28 cellular contexts compared by ENCODE assay signal in the genomic region with DNA sequence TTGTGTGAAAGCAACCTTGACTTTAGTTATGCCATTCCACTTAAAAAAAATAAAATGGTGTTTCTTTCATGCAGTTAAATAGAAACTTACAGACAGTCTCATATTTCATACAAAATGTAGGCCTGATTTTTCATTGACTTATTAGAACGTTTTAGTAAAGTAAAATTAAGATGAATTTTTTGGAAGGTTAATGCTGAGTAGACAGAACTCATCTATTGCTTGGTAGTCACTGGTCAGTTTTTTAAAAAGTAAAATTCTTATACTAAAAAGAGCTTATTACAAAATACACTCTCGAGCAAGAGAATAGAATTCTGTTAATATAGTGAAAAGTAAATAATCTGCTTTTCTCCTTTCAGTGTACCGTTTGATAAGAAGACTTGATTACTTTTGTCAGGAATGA. TPM values are rescaled to one million over a fixed set of nuclear protein-coding genes. Genes with fewer than 3 reads are reported as not detected.
A peak's percentile ranks its signal among the peaks of the same experiment; 100 is the strongest.
DNase-seq lines count a peak whose midpoint lies in the region; ATAC-seq, FAIRE-seq and TF ChIP-seq lines count a peak whose summit lies in the region.
"Had no signal": no experiment of that assay in that cellular context is flagged by ENCODE, and none has a peak within 500 bp of the region (broad histone marks: within the 10 kb centered on the region; RNA-seq: fewer than 3 reads in every experiment).

No MANE protein-coding gene starts in this region.

- no peak for TF ChIP-seq RAD21 in A549 (conservative IDR thresholded peaks at IDR 0.05 in 1 of 2, IDR thresholded peaks at IDR 0.05 in 1 of 2)
- no peak for TF ChIP-seq RAD21 in IMR-90 (IDR thresholded peaks at IDR 0.05; ENCODE audit: low read length)

- H2BK15ac ChIP-seq in IMR-90 (ENCODE audit: low read depth, low read length), result no peak overlapping the region

- H3K27me3 Mint-ChIP-seq in activated T-helper 2 cell treated with anti-CD3 and anti-CD28 coated beads, Interferon-gamma antibody, Interleukin-2, Interleukin-4, amounts not matched to agents 10 μg/mL and 5 μg/mL and 100 μg/mL, durations not matched to agents 14 hours and 24 hours and 36 hours (ENCODE audit: low read depth), result peaks cover 8% of the 10 kb centered on the region

- no peak for ATAC-seq in A549
- ATAC-seq in IMR-90 (ENCODE audit: low read depth), result no peak
- no peak for ATAC-seq in HG03139 (IDR thresholded peaks at IDR 0.05; ENCODE audit: unreplicated experiment)
- ATAC-seq: GM12878 had no signal

- no peak for TF ChIP-seq POLR2A in A549 (IDR thresholded peaks at IDR 0.05; ENCODE audit: low read length)
- no peak for TF ChIP-seq POLR2A in IMR-90 (IDR thresholded peaks at IDR 0.05; ENCODE audit: low read depth, low read length)

- no peak overlapping the region for H3K4me3 Mint-ChIP-seq in activated T-helper 2 cell treated with anti-CD3 and anti-CD28 coated beads, Interferon-gamma antibody, Interleukin-2, Interleukin-4, amounts not matched to agents 10 μg/mL and 5 μg/mL and 100 μg/mL, durations not matched to agents 14 hours and 24 hours and 36 hours (ENCODE audit: low read depth)
- H3K4me3 Mint-ChIP-seq: CD14-positive monocyte; CD4-positive, alpha-beta memory T cell; CD4-positive, CD25-positive, alpha-beta regulatory T cell; CD8-positive, alpha-beta memory T cell had no signal

- H3K4me1 ChIP-seq in A549 (no peaks in the 10 kb centered on the region), IMR-90 (ENCODE audit: control insufficient read depth, insufficient read depth, low read length) (no peaks in the 10 kb centered on the region)
- no peaks in the 10 kb centered on the region for H3K4me1 ChIP-seq in effector memory CD4-positive, alpha-beta T cell (ENCODE audit: control insufficient read depth, insufficient read depth, low read length, poor library complexity, severe bottlenecking)
- H3K4me1 ChIP-seq: BE2C, BLaER1 had no signal

- H3K4me2 ChIP-seq in A549 (no peak overlapping the region), IMR-90 (ENCODE audit: low read depth, low read length) (no peak overlapping the region)
- H3K4me2 ChIP-seq: BLaER1 had no signal

- no peak overlapping the region for H3K27ac Mint-ChIP-seq in activated T-helper 2 cell treated with anti-CD3 and anti-CD28 coated beads, Interferon-gamma antibody, Interleukin-2, Interleukin-4, amounts not matched to agents 10 μg/mL and 5 μg/mL and 100 μg/mL, durations not matched to agents 14 hours and 24 hours and 36 hours
- H3K27ac Mint-ChIP-seq: CD14-positive monocyte; CD4-positive, alpha-beta memory T cell; CD4-positive, CD25-positive, alpha-beta regulatory T cell; CD8-positive, alpha-beta memory T cell had no signal

- no peaks in the 10 kb centered on the region for H3K4me1 Mint-ChIP-seq in activated T-helper 2 cell treated with anti-CD3 and anti-CD28 coated beads, Interferon-gamma antibody, Interleukin-2, Interleukin-4, amounts not matched to agents 10 μg/mL and 5 μg/mL and 100 μg/mL, durations not matched to agents 14 hours and 24 hours and 36 hours (ENCODE audit: low read depth)
- H3K4me1 Mint-ChIP-seq: CD14-positive monocyte; CD4-positive, alpha-beta memory T cell; CD4-positive, CD25-positive, alpha-beta regulatory T cell; CD8-positive, alpha-beta memory T cell had no signal

- POLR2A ChIA-PET in A549 (lab: Yijun Ruan, JAX) (no interaction called here), IMR-90 (lab: Charles Lee; ENCODE audit: unreplicated experiment) (no interaction called here)

- no peak overlapping the region for H4K5ac ChIP-seq in IMR-90 (ENCODE audit: low read depth, low read length)

- FAIRE-seq in A549 (lab: Jason Lieb, UNC) (no peak), colon (lab: Jason Lieb, UNC) (peak; percentile 18), islet of Langerhans (lab: Jason Lieb, UNC) (peak; percentile 85)
- FAIRE-seq: GM12878, GM12892, GM18507 had no signal

- no peak overlapping the region for H3K4ac ChIP-seq in IMR-90 (ENCODE audit: low read depth, low read length)

- TF ChIP-seq CTCF in A549 (IDR thresholded peaks at IDR 0.05), result no peak
- no peak for TF ChIP-seq CTCF in IMR-90 (conservative IDR thresholded peaks at IDR 0.05; ENCODE audit: low read depth, low read length)

- no peak for TF ChIP-seq EP300 in A549 (IDR thresholded peaks at IDR 0.05)

- no peak overlapping the region for H3K18ac ChIP-seq in IMR-90 (ENCODE audit: low read depth, low read length)

- H3K23ac ChIP-seq in IMR-90 (ENCODE audit: low read depth, low read length), result no peak overlapping the region

- no peaks in the 10 kb centered on the region for H4K20me1 ChIP-seq in IMR-90 (ENCODE audit: insufficient read depth, low read length)
- H4K20me1 ChIP-seq: BLaER1 had no signal

- BruUV-seq in IMR-90 (replicated peaks; lab: Mats Ljungman, UMichigan), result no TSS peak

- WGBS in A549 (ENCODE audit: missing lambda C conversion rate), result 40% methylated on average over 3 of the region's 3 CpGs
- WGBS in IMR-90 (ENCODE audit: extremely low coverage in 2 of 2, insufficient read length in 1 of 2), 2 experiments, result no CpG with 5 or more reads among the region's 3 CpGs

- no peak for DNase-seq in A549 (ENCODE audit: low read depth in 1 of 2, low spot score in 1 of 2)
- no peak for DNase-seq in IMR-90
- DNase-seq in effector memory CD4-positive, alpha-beta T cell, result no peak
- DNase-seq in activated T-helper 2 cell treated with anti-CD3 and anti-CD28 coated beads, Interferon-gamma antibody, Interleukin-2, Interleukin-4, amounts not matched to agents 10 μg/mL and 5 μg/mL and 100 μg/mL, durations not matched to agents 14 hours and 24 hours and 36 hours (ENCODE audit: low spot score), result no peak
- no peak for DNase-seq in A172 (ENCODE audit: low spot score)
- DNase-seq: 8988T; ACHN; BE2C; C1 segment of cervical spinal cord; CD4-positive, alpha-beta memory T cell; CD4-positive, CD25-positive, alpha-beta regulatory T cell; CD8-positive, alpha-beta memory T cell; COR-L47; DMS 273 treated with DMSO at 0.1 percent for 48 hours; DMS153; DMS53; DMS79; DND-41; EL; GDM1 had no signal

- H3K27ac ChIP-seq in A549 (no peak overlapping the region), IMR-90 (ENCODE audit: insufficient read depth, low read length) (no peak overlapping the region)
- no peak overlapping the region for H3K27ac ChIP-seq in effector memory CD4-positive, alpha-beta T cell (ENCODE audit: insufficient read depth, low read length, poor library complexity, severe bottlenecking)
- H3K27ac ChIP-seq: BLaER1 had no signal

- no peak overlapping the region for H4K91ac ChIP-seq in IMR-90 (ENCODE audit: insufficient read depth, low read depth, low read length)

- no peak overlapping the region for H2AK5ac ChIP-seq in IMR-90 (ENCODE audit: low read depth, low read length)

- in situ Hi-C loops in IMR-90 (cut with MboI; ENCODE audit: low sequenced_read_pairs), result loop anchor here (25.0 kb wide), 2 partner anchors 682 to 832 kb away; no protein-coding TSS in a partner anchor

- no peaks in the 10 kb centered on the region for H3K36me3 Mint-ChIP-seq in activated T-helper 2 cell treated with anti-CD3 and anti-CD28 coated beads, Interferon-gamma antibody, Interleukin-2, Interleukin-4, amounts not matched to agents 10 μg/mL and 5 μg/mL and 100 μg/mL, durations not matched to agents 14 hours and 24 hours and 36 hours (ENCODE audit: low read depth)
- H3K36me3 Mint-ChIP-seq: CD14-positive monocyte; CD4-positive, alpha-beta memory T cell; CD4-positive, CD25-positive, alpha-beta regulatory T cell had no signal

- no peaks in the 10 kb centered on the region for H3K27me3 ChIP-seq in IMR-90 (ENCODE audit: control insufficient read depth, insufficient read depth, low read length)
- H3K27me3 ChIP-seq in effector memory CD4-positive, alpha-beta T cell (replicated peaks; ENCODE audit: control insufficient read depth, insufficient read depth, low read length, poor library complexity, severe bottlenecking), result no peaks in the 10 kb centered on the region
- H3K27me3 ChIP-seq: BE2C, BLaER1 had no signal

- no peak overlapping the region for H3K56ac ChIP-seq in IMR-90 (ENCODE audit: extremely low read depth, insufficient read depth, low read length)

- no peaks in the 10 kb centered on the region for H3K79me1 ChIP-seq in IMR-90 (ENCODE audit: low read depth in 1 of 2, low read length in 2 of 2)

- H3K14ac ChIP-seq in IMR-90 (replicated peaks; ENCODE audit: low read depth, low read length), result no peak overlapping the region

- no peak overlapping the region for H2AK9ac ChIP-seq in IMR-90 (replicated peaks; ENCODE audit: low read depth, low read length, poor library complexity)

- dilution Hi-C loops in IMR-90 (cut with HindIII; ENCODE audit: low sequenced_read_pairs, unreplicated experiment), result no loop called here

- no peaks in the 10 kb centered on the region for H3K36me3 ChIP-seq in IMR-90 (ENCODE audit: control insufficient read depth, insufficient read depth, low read length)
- H3K36me3 ChIP-seq in effector memory CD4-positive, alpha-beta T cell (ENCODE audit: control insufficient read depth, insufficient read depth, low read length), result no peaks in the 10 kb centered on the region
- H3K36me3 ChIP-seq: BE2C, BLaER1 had no signal

- no peak overlapping the region for H2BK5ac ChIP-seq in IMR-90 (ENCODE audit: low read depth, low read length, poor library complexity, severe bottlenecking)

- no peak overlapping the region for H2BK20ac ChIP-seq in IMR-90 (ENCODE audit: low read depth, low read length)

- no peak overlapping the region for H4K8ac ChIP-seq in IMR-90 (ENCODE audit: low read depth in 2 of 2, low read length in 2 of 2)

- H3K9ac ChIP-seq in IMR-90 (ENCODE audit: low read depth, low read length), result no peak overlapping the region
- H3K9ac ChIP-seq: BLaER1 had no signal

- CTCF ChIA-PET in A549 (lab: Yijun Ruan, JAX) (no interaction called here), IMR-90 (lab: Yijun Ruan, JAX) (no interaction called here)

- H3K4me3 ChIP-seq in A549, result no peak overlapping the region
- no peak overlapping the region for H3K4me3 ChIP-seq in IMR-90 (ENCODE audit: insufficient read depth, low read depth, low read length)
- H3K4me3 ChIP-seq in effector memory CD4-positive, alpha-beta T cell (ENCODE audit: insufficient read depth, low read depth, low read length, poor library complexity, severe bottlenecking), result no peak overlapping the region
- H3K4me3 ChIP-seq: BLaER1, GM12878 had no signal

- H2BK120ac ChIP-seq in IMR-90 (ENCODE audit: low read depth, low read length), result no peak overlapping the region

- H3K9me3 ChIP-seq in A549, result no peaks in the 10 kb centered on the region
- H3K9me3 ChIP-seq in IMR-90 (ENCODE audit: control insufficient read depth, insufficient read depth, low read length), result no peaks in the 10 kb centered on the region
- H3K9me3 ChIP-seq in effector memory CD4-positive, alpha-beta T cell (ENCODE audit: control insufficient read depth, low read length), result no peaks in the 10 kb centered on the region
- H3K9me3 ChIP-seq: BE2C, BLaER1 had no signal

- H3K9me1 ChIP-seq in IMR-90 (ENCODE audit: insufficient read depth, low read length), result no peaks in the 10 kb centered on the region

- no peak overlapping the region for H2AFZ ChIP-seq in IMR-90 (replicated peaks; ENCODE audit: low read length, poor library complexity)

- no peaks in the 10 kb centered on the region for H3K9me3 Mint-ChIP-seq in activated T-helper 2 cell treated with anti-CD3 and anti-CD28 coated beads, Interferon-gamma antibody, Interleukin-2, Interleukin-4, amounts not matched to agents 10 μg/mL and 5 μg/mL and 100 μg/mL, durations not matched to agents 14 hours and 24 hours and 36 hours
- H3K9me3 Mint-ChIP-seq: CD4-positive, CD25-positive, alpha-beta regulatory T cell; CD8-positive, alpha-beta memory T cell had no signal

- intact Hi-C loops in IMR-90 (cut with micrococcal nuclease), result no loop called here
- intact Hi-C loops in activated T-helper 2 cell treated with anti-CD3 and anti-CD28 coated beads, Interferon-gamma antibody, Interleukin-2, Interleukin-4, amounts not matched to agents 10 μg/mL and 5 μg/mL and 100 μg/mL, durations not matched to agents 14 hours and 24 hours and 36 hours (cut with micrococcal nuclease), result no loop called here

RNA-seq across cellular contexts. Expression of gene MOB1B, which starts 21.4 kb away (rescaled TPM):
- 9.3 and 9.5 TPM in 2 replicates for polyA plus RNA-seq in A549 (2011; rRNA removed)
- 1.1 and 1.2 TPM in 2 replicates for polyA plus RNA-seq in A549 (2012; cell fraction: cytosol; rRNA removed)
- 0.76 and 1.1 TPM in 2 replicates for polyA plus RNA-seq in A549 (2012; cell fraction: nucleus; rRNA removed)
- polyA plus RNA-seq in A549 (2017; fragmentation: RNase III; extraction: RNeasy Plus Mini Kit Qiagen cat#74134 plus additional on column Dnase treatment), result 6.3 to 6.7 TPM (median 6.6 TPM) in 3 replicates
- polyA minus RNA-seq in A549 (2011; rRNA and poly(A)+ RNA removed), result 8.2 and 8.3 TPM in 2 replicates
- total RNA-seq in IMR-90 (2012; rRNA removed), result 5.7 and 15.0 TPM in 2 replicates
- 5.2 and 6.8 TPM in 2 replicates for polyA plus RNA-seq in IMR-90 (2012; rRNA removed)
- 1.9 and 3.3 TPM in 2 replicates for polyA plus RNA-seq in IMR-90 (2012; cell fraction: cytosol; rRNA removed)
- 4.0 and 8.4 TPM in 2 replicates for polyA plus RNA-seq in IMR-90 (2012; cell fraction: nucleus; rRNA removed; ENCODE audit: low replicate concordance)
- total RNA-seq in activated T-helper 2 cell treated with anti-CD3 and anti-CD28 coated beads, Interferon-gamma antibody, Interleukin-2, Interleukin-4, amounts not matched to agents 10 μg/mL and 5 μg/mL and 100 μg/mL, durations not matched to agents 14 hours and 24 hours and 36 hours, result 27.0 and 28.1 TPM in 2 replicates
- total RNA-seq in A172 (2014; rRNA removed; shearing (Covaris generic)), result 4.6 and 7.0 TPM in 2 replicates

RNA-seq across cellular contexts. Expression of gene GRSF1, which starts 41.0 kb away (rescaled TPM):
- polyA plus RNA-seq in A549 (2011; rRNA removed) (81.4 and 112 TPM in 2 replicates), A549 (2017; fragmentation: RNase III; extraction: RNeasy Plus Mini Kit Qiagen cat#74134 plus additional on column Dnase treatment) (89.4 to 95.2 TPM (median 94.3 TPM) in 3 replicates), IMR-90 (2012; rRNA removed) (58.3 and 71.5 TPM in 2 replicates)
- polyA plus RNA-seq in A549 (2012; cell fraction: cytosol; rRNA removed), result 32.8 and 37.6 TPM in 2 replicates
- 26.7 and 37.5 TPM in 2 replicates for polyA plus RNA-seq in A549 (2012; cell fraction: nucleus; rRNA removed)
- polyA minus RNA-seq in A549 (2011; rRNA and poly(A)+ RNA removed), result 21.2 and 31.2 TPM in 2 replicates
- 67.7 and 107 TPM in 2 replicates for total RNA-seq in IMR-90 (2012; rRNA removed)
- polyA plus RNA-seq in IMR-90 (2012; cell fraction: cytosol; rRNA removed), result 22.3 and 26.0 TPM in 2 replicates
- polyA plus RNA-seq in IMR-90 (2012; cell fraction: nucleus; rRNA removed; ENCODE audit: low replicate concordance), result 29.1 and 48.2 TPM in 2 replicates
- total RNA-seq in activated T-helper 2 cell treated with anti-CD3 and anti-CD28 coated beads, Interferon-gamma antibody, Interleukin-2, Interleukin-4, amounts not matched to agents 10 μg/mL and 5 μg/mL and 100 μg/mL, durations not matched to agents 14 hours and 24 hours and 36 hours, result 120 and 121 TPM in 2 replicates
- total RNA-seq in A172 (2014; rRNA removed; shearing (Covaris generic)), result 75.8 and 83.9 TPM in 2 replicates
